8 cellular contexts compared by ENCODE assay signal in the genomic region with DNA sequence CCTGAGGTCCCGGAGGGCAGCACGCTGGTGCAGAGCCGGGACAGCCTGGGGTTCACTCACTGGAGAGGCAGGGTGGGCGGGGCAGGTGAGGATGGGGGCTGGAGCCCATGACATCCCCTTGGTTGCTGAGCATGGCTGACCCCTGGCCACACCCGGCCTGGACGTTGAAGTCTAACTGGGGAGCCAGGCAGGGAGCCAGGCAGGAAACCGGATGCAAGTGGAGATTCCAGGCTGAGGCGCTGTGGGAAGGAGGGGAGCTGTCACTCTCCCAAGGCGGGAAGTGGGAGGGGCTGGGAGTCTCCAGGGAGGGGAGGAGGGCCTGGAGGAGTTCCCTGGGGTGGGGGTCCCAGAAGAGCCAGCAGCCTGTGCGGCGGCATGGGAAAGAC. TPM values are rescaled to one million over a fixed set of nuclear protein-coding genes. Genes with fewer than 3 reads are reported as not detected.
DNase-seq lines count a peak whose midpoint lies in the region; ATAC-seq and TF ChIP-seq lines count a peak whose summit lies in the region.

No MANE protein-coding gene starts in this region.

- H3K27ac ChIP-seq in AG04450 (ENCODE audit: low read depth, low read length): peak overlapping the region; percentile 99
- H3K27ac ChIP-seq in endodermal cell (ENCODE audit: low read depth, low read length): peak overlapping the region; percentile 58
- peak overlapping the region; percentile 59 to 90 for H3K27ac ChIP-seq in lung (ENCODE audit: low read depth in 1 of 2, low read length in 1 of 2)
- peak overlapping the region; percentile 84 for H3K27ac ChIP-seq in upper lobe of right lung

- DNase-seq in AG04450 (ENCODE audit: low read depth, low spot score): no peak
- peak; percentile 96 for DNase-seq in NCI-H226
- DNase-seq in endodermal cell: peak; percentile 96
- peak; percentile 84 for DNase-seq in lung (ENCODE audit: low spot score)
- DNase-seq in upper lobe of right lung: peak; percentile 87
- DNase-seq in stimulated activated effector memory CD8-positive, alpha-beta T cell treated with anti-CD3 and anti-CD28 coated beads, Interleukin-12 subunit alpha, Interleukin-12 subunit beta, amount 100 ng/mL, for 72 hours (ENCODE audit: low spot score in 2 of 2): no peak
- DNase-seq in D341Med (ENCODE audit: low spot score): no peak

- CTCF ChIA-PET in AG04450 (lab: Charles Lee): interaction anchor here (1.0 to 1.7 kb wide), 2 partner anchors 9 to 28 kb away, joined by 4 read pairs; no protein-coding TSS in a partner anchor

- H3K4me1 Mint-ChIP-seq in endodermal cell: peaks cover 49% of the 10 kb centered on the region
- peaks cover 32% of the 10 kb centered on the region for H3K4me1 Mint-ChIP-seq in stimulated activated effector memory CD8-positive, alpha-beta T cell treated with anti-CD3 and anti-CD28 coated beads, Interleukin-12 subunit alpha, Interleukin-12 subunit beta, amount 100 ng/mL, for 72 hours

- no peaks in the 10 kb centered on the region for H3K27me3 Mint-ChIP-seq in endodermal cell (ENCODE audit: insufficient read depth)

- peaks cover 7% of the 10 kb centered on the region for H3K9me3 Mint-ChIP-seq in endodermal cell
- no peaks in the 10 kb centered on the region for H3K9me3 Mint-ChIP-seq in stimulated activated effector memory CD8-positive, alpha-beta T cell treated with anti-CD3 and anti-CD28 coated beads, Interleukin-12 subunit alpha, Interleukin-12 subunit beta, amount 100 ng/mL, for 72 hours

- TF ChIP-seq CTCF in AG04450 (IDR thresholded peaks at IDR 0.05; ENCODE audit: low read depth, low read length) (no peak), endodermal cell (conservative IDR thresholded peaks at IDR 0.05) (peak; percentile 2), lung (IDR thresholded peaks at IDR 0.05; ENCODE audit: control extremely low read depth, extremely low read depth) (no peak), upper lobe of right lung (IDR thresholded peaks at IDR 0.05) (no peak)

- ATAC-seq in lung (ENCODE audit: insufficient read depth, low FRiP score): peak; percentile 20
- ATAC-seq in upper lobe of right lung: peak; percentile 51
- no peak for ATAC-seq in stimulated activated effector memory CD8-positive, alpha-beta T cell treated with anti-CD3 and anti-CD28 coated beads, Interleukin-12 subunit alpha, Interleukin-12 subunit beta, amount 100 ng/mL, for 72 hours
- ATAC-seq in HG03378 (IDR thresholded peaks at IDR 0.05; ENCODE audit: unreplicated experiment): no peak

- H3K4me1 ChIP-seq in endodermal cell (ENCODE audit: control insufficient read depth, insufficient read depth, low read length) (peaks cover 24% of the 10 kb centered on the region), lung (ENCODE audit: control insufficient read depth in 2 of 2, insufficient read depth in 2 of 2, low read length in 2 of 2) (peaks cover 12 to 43% of the 10 kb centered on the region in 2 donors), upper lobe of right lung (peaks cover 41% of the 10 kb centered on the region)

- no peaks in the 10 kb centered on the region for H3K27me3 ChIP-seq in AG04450 (ENCODE audit: control insufficient read depth, insufficient read depth, low read length)
- H3K27me3 ChIP-seq in endodermal cell (ENCODE audit: control insufficient read depth, insufficient read depth, low read length, poor library complexity, severe bottlenecking): no peaks in the 10 kb centered on the region
- no peaks in the 10 kb centered on the region for H3K27me3 ChIP-seq in lung (ENCODE audit: control insufficient read depth, insufficient read depth)
- no peaks in the 10 kb centered on the region for H3K27me3 ChIP-seq in upper lobe of right lung

- H3K36me3 ChIP-seq in endodermal cell (ENCODE audit: control insufficient read depth, insufficient read depth, low read length) (no peaks in the 10 kb centered on the region), lung (ENCODE audit: control insufficient read depth in 2 of 2, insufficient read depth in 2 of 2, low read length in 2 of 2) (no peaks in the 10 kb centered on the region), upper lobe of right lung (no peaks in the 10 kb centered on the region)

- no peaks in the 10 kb centered on the region for H3K36me3 Mint-ChIP-seq in endodermal cell (ENCODE audit: low read depth)
- H3K36me3 Mint-ChIP-seq in stimulated activated effector memory CD8-positive, alpha-beta T cell treated with anti-CD3 and anti-CD28 coated beads, Interleukin-12 subunit alpha, Interleukin-12 subunit beta, amount 100 ng/mL, for 72 hours: no peaks in the 10 kb centered on the region

- POLR2A ChIA-PET in AG04450 (lab: Yijun Ruan, JAX): no interaction called here

- peaks cover 6% of the 10 kb centered on the region for H3K9me3 ChIP-seq in AG04450 (ENCODE audit: control insufficient read depth, insufficient read depth, low read length)
- no peaks in the 10 kb centered on the region for H3K9me3 ChIP-seq in endodermal cell (ENCODE audit: control insufficient read depth, low read length)
- H3K9me3 ChIP-seq in lung (ENCODE audit: control insufficient read depth in 2 of 2, insufficient read depth in 1 of 2, low read length in 1 of 2): no peaks in the 10 kb centered on the region
- H3K9me3 ChIP-seq in upper lobe of right lung: no peaks in the 10 kb centered on the region

- peak overlapping the region; percentile 30 for H3K9ac ChIP-seq in endodermal cell (ENCODE audit: extremely low read depth, low read length, poor library complexity, severe bottlenecking)

- peak overlapping the region; percentile 37 for H3K4me3 ChIP-seq in AG04450 (ENCODE audit: low read depth, low read length)
- H3K4me3 ChIP-seq in endodermal cell (ENCODE audit: low read length): peak overlapping the region; percentile 71
- no peak overlapping the region for H3K4me3 ChIP-seq in lung
- peak overlapping the region; percentile 19 for H3K4me3 ChIP-seq in upper lobe of right lung

- 6 to 16% methylated on average over 4 to 11 of the region's 11 CpGs for WGBS in endodermal cell (ENCODE audit: insufficient coverage in 1 of 2, insufficient read length in 1 of 2), 2 experiments
- WGBS in lung, 2 donors: 29 to 51% methylated on average over 11 of the region's 11 CpGs

- intact Hi-C loops in upper lobe of right lung (cut with DNase I): no loop called here

- peak overlapping the region; percentile 97 for H3K27ac Mint-ChIP-seq in endodermal cell
- no peak overlapping the region for H3K27ac Mint-ChIP-seq in stimulated activated effector memory CD8-positive, alpha-beta T cell treated with anti-CD3 and anti-CD28 coated beads, Interleukin-12 subunit alpha, Interleukin-12 subunit beta, amount 100 ng/mL, for 72 hours

- peak overlapping the region; percentile 48 for H3K4me3 Mint-ChIP-seq in endodermal cell
- H3K4me3 Mint-ChIP-seq in stimulated activated effector memory CD8-positive, alpha-beta T cell treated with anti-CD3 and anti-CD28 coated beads, Interleukin-12 subunit alpha, Interleukin-12 subunit beta, amount 100 ng/mL, for 72 hours: no peak overlapping the region

RNA-seq across cellular contexts. Expression of gene INF2, which starts 7.7 kb away (rescaled TPM):
- 14.9 and 18.9 TPM in 2 replicates for polyA plus RNA-seq in AG04450 (2011; rRNA removed)
- polyA minus RNA-seq in AG04450 (2011; rRNA and poly(A)+ RNA removed): 12.1 and 16.1 TPM in 2 replicates
- 100 to 1,000 TPM in 1 of 2 donors, 10 to 100 TPM in 1; 99.7 to 114 TPM for total RNA-seq in endodermal cell
- polyA plus RNA-seq in endodermal cell (2013, experiment 1 of 2): 35.2 TPM
- 35.8 TPM for polyA plus RNA-seq in endodermal cell (2013, experiment 2 of 2)
- total RNA-seq in lung: 100 to 1,000 TPM in 1 of 2 donors, 10 to 100 TPM in 1; 46.1 to 119 TPM
- polyA plus RNA-seq in lung: 100 to 1,000 TPM in 1 of 2 donors, 10 to 100 TPM in 1; 49.4 to 107 TPM
- total RNA-seq in upper lobe of right lung: 117 TPM

RNA-seq across cellular contexts. Expression of gene ADSS1, which starts 42.3 kb away (rescaled TPM):
- polyA plus RNA-seq in AG04450 (2011; rRNA removed) (2.8 and 4.2 TPM in 2 replicates), lung (1 to 10 TPM; 5.3 to 6.1 TPM)
- 1.9 and 7.4 TPM in 2 replicates for polyA minus RNA-seq in AG04450 (2011; rRNA and poly(A)+ RNA removed)
- total RNA-seq in endodermal cell (10 to 100 TPM; 15.8 to 31.0 TPM), lung (1 to 10 TPM; 8.0 to 9.3 TPM), upper lobe of right lung (5.5 TPM)
- polyA plus RNA-seq in endodermal cell (2013, experiment 1 of 2): 16.1 TPM
- polyA plus RNA-seq in endodermal cell (2013, experiment 2 of 2): 14.1 TPM

Comparison
In these comparisons a context has a peak if more than half of its experiments do, and no peak if none do; other contexts are left out.
1. DNase-seq: peak in NCI-H226 (single experiment), endodermal cell (single experiment), lung (single experiment) and upper lobe of right lung (single experiment); none in AG04450 (single experiment), stimulated activated effector memory CD8-positive, alpha-beta T cell treated with anti-CD3 and anti-CD28 coated beads, Interleukin-12 subunit alpha, Interleukin-12 subunit beta, amount 100 ng/mL, for 72 hours (0 of 2) and D341Med (single experiment).
2. ATAC-seq: peak in lung (single experiment) and upper lobe of right lung (single experiment); none in stimulated activated effector memory CD8-positive, alpha-beta T cell treated with anti-CD3 and anti-CD28 coated beads, Interleukin-12 subunit alpha, Interleukin-12 subunit beta, amount 100 ng/mL, for 72 hours (single experiment) and HG03378 (single experiment).
3. Peak in every context shown above with its lines, with median percentiles within 50 percentile points of each other: H3K27ac ChIP-seq.